Comparison of ENCODE assay signal across 15 cellular contexts in genomic region chr1:225695578-225696332, GRCh38. TPM values are rescaled to one million over a fixed set of nuclear protein-coding genes. Genes with fewer than 3 reads are reported as not detected.
A peak's percentile ranks its signal among the peaks of the same experiment; 100 is the strongest.
DNase-seq lines count a peak whose midpoint lies in the region; ATAC-seq and TF ChIP-seq lines count a peak whose summit lies in the region.
"Had no signal": no experiment of that assay in that cellular context is flagged by ENCODE, and none has a peak within 500 bp of the region (broad histone marks: within the 10 kb centered on the region; RNA-seq: fewer than 3 reads in every experiment).

No MANE protein-coding gene starts in this region.

- peak overlapping the region; percentile 16 for H3K4me2 ChIP-seq in smooth muscle cell

- no peaks in the 10 kb centered on the region for H3K79me2 ChIP-seq in smooth muscle cell (ENCODE audit: low read depth)

- no peak overlapping the region for H3K9ac ChIP-seq in smooth muscle cell (ENCODE audit: low read depth)

- H3K4me3 ChIP-seq in ascending aorta (no peak overlapping the region), smooth muscle cell (no peak overlapping the region)

- no peaks in the 10 kb centered on the region for H3K27me3 ChIP-seq in ascending aorta
- H3K27me3 ChIP-seq in smooth muscle cell (ENCODE audit: low read depth), result no peaks in the 10 kb centered on the region

- peaks cover 30% of the 10 kb centered on the region for H3F3A ChIP-seq in smooth muscle cell (ENCODE audit: low read depth)

- DNase-seq in HCEC 1CT, result peak; percentile 15
- peak in 1 of 2 donors; percentile 63 for DNase-seq in ascending aorta (ENCODE audit: low spot score in 2 of 2)
- DNase-seq in left lobe of liver (ENCODE audit: low spot score), result no peak
- DNase-seq in smooth muscle cell (lab: John Stamatoyannopoulos, UW; ENCODE audit: unreplicated experiment), result no peak
- DNase-seq in HT-29 (ENCODE audit: low spot score), result no peak
- no peak for DNase-seq in NCI-H2107 treated with DMSO at 0.1 percent for 48 hours (lab: John Stamatoyannopoulos, UW; ENCODE audit: unreplicated experiment)
- no peak for DNase-seq in AG20443 (ENCODE audit: low spot score)
- DNase-seq: activated naive CD8-positive, alpha-beta T cell treated with anti-CD3 and anti-CD28 coated beads, Interleukin-2, amount 50 U/mL, for 24 hours; activated T-cell treated with anti-CD3 and anti-CD28 coated beads, Interleukin-2, amount 50 U/mL, for 4 hours; DMS79 treated with DMSO at 0.1 percent for 48 hours; glutamatergic neuron; NCI-H1694 treated with DMSO at 0.1 percent for 48 hours; posterior cingulate gyrus had no signal

- no peaks in the 10 kb centered on the region for H3K9me3 ChIP-seq in ascending aorta
- no peaks in the 10 kb centered on the region for H3K9me3 ChIP-seq in smooth muscle cell (replicated peaks; ENCODE audit: low read depth)

- no peaks in the 10 kb centered on the region for H4K20me1 ChIP-seq in smooth muscle cell (ENCODE audit: low read depth)

- intact Hi-C loops in ascending aorta (cut with DNase I), result loop anchor here (5.0 kb wide), 1 partner anchor 122 kb away; no protein-coding TSS in a partner anchor

- H3K36me3 ChIP-seq in ascending aorta (no peaks in the 10 kb centered on the region), smooth muscle cell (ENCODE audit: low read depth) (no peaks in the 10 kb centered on the region)

- H2AFZ ChIP-seq in smooth muscle cell (ENCODE audit: low read depth), result no peak overlapping the region

- H3K27ac ChIP-seq in ascending aorta (peak overlapping the region; percentile 79), smooth muscle cell (ENCODE audit: low read depth) (peak overlapping the region; percentile 4)

- WGBS in smooth muscle cell (ENCODE audit: low lambda C conversion rate), result 54% methylated on average over 6 of the region's 6 CpGs

- TF ChIP-seq CTCF in ascending aorta (IDR thresholded peaks at IDR 0.05) (no peak), smooth muscle cell (IDR thresholded peaks at IDR 0.05; ENCODE audit: borderline replicate concordance, insufficient read depth, poor library complexity, severe bottlenecking) (no peak)

- ATAC-seq in left lobe of liver (peak; percentile 16), HG03439 (IDR thresholded peaks at IDR 0.05; ENCODE audit: unreplicated experiment) (no peak)
- ATAC-seq: activated naive CD8-positive, alpha-beta T cell treated with anti-CD3 and anti-CD28 coated beads, Interleukin-2, amount 50 U/mL, for 24 hours; activated T-cell treated with anti-CD3 and anti-CD28 coated beads, Interleukin-2, amount 50 U/mL, for 4 hours had no signal

- peaks cover 16 to 72% of the 10 kb centered on the region in 2 donors for H3K4me1 ChIP-seq in ascending aorta
- peaks cover 21% of the 10 kb centered on the region for H3K4me1 ChIP-seq in smooth muscle cell (ENCODE audit: low read depth)

RNA-seq across cellular contexts. Expression of gene ENAH, which starts 42.8 kb away (rescaled TPM):
- total RNA-seq in ascending aorta (103 TPM), left lobe of liver (21.3 TPM), smooth muscle cell (147 and 170 TPM in 2 replicates)
- polyA plus RNA-seq in smooth muscle cell, result 39.3 and 70.5 TPM in 2 replicates
- total RNA-seq in HT-29 (2014; rRNA removed; shearing (Covaris generic)), result 19.4 and 21.0 TPM in 2 replicates
- polyA plus RNA-seq: CD14-positive monocyte had no signal
